Comparison of ENCODE assay signal across 19 cellular contexts in the genomic region with DNA sequence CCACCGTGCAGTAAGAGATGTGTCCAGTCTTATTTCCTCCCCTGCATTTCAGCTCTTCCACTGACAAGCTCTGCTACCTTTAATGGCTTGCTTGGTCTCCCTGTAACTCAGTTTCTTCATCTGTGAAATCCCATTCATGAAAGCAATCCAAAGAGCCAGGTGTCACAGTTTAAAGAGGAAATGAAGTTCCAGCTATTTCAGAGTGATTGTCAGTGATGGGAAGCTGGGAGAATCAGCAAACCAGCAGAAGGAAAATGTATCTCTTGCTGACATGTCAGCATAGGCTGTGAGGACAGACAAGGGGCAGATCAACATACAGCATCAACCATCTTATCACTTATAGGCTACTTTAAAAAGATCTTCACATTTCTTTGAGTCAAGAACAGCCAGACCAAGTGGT.
A peak's percentile ranks its signal among the peaks of the same experiment; 100 is the strongest.
DNase-seq lines count a peak whose midpoint lies in the region.
"Had no signal": no experiment of that assay in that cellular context is flagged by ENCODE, and none has a peak within 500 bp of the region (broad histone marks: within the 10 kb centered on the region; RNA-seq: fewer than 3 reads in every experiment).

No MANE protein-coding gene starts in this region.

- peak; percentile 94 for DNase-seq in cerebellar cortex (ENCODE audit: low spot score)
- peak; percentile 59 for DNase-seq in cerebellum (ENCODE audit: low spot score)
- DNase-seq in germinal center (ENCODE audit: low spot score) = no peak
- no peak for DNase-seq in RKO (ENCODE audit: low spot score)
- no peak for DNase-seq in activated CD4-positive, CD25-positive, alpha-beta regulatory T cell (lab: John Stamatoyannopoulos, UW)
- DNase-seq: 8988T; ACHN; BE2C; CD4-positive, alpha-beta memory T cell; CD4-positive, CD25-positive, alpha-beta regulatory T cell; CD8-positive, alpha-beta memory T cell; COR-L47; DMS 273 treated with DMSO at 0.1 percent for 48 hours; DMS153; DMS53; DMS79; DND-41; EL; GF-D8 had no signal

Comparison
In these comparisons a context has a peak if more than half of its experiments do, and no peak if none do; other contexts are left out.
1. DNase-seq: peak in cerebellar cortex (single experiment) and cerebellum (single experiment); none in germinal center (single experiment), RKO (single experiment) and activated CD4-positive, CD25-positive, alpha-beta regulatory T cell (0 of 4).